8 cellular contexts compared by ENCODE assay signal in the genomic region with DNA sequence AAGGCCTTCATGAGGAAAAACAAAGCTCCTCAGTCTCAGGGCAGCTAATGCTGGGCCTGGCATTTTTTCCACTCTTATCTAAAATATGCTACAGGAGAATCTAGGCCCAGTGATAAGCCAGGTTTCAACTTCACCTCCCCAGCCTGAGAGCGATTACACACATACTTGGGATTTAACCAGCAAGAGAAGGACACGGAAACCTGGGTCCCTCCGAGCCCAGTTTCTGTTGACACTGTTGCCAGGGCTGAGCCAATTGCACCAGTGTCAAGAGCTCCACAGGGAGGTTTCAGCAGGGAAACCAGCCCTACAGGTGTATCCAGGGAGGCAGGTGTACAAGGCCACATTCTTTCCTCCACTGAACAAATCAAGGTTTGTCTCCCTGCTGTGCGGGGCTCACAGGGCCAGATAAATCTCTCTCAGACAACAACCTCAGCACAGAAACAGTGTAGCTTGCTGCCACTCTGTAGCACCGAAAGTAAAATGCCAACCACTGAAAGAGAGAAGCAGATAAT.
DNase-seq lines count a peak whose midpoint lies in the region; ATAC-seq, FAIRE-seq and TF ChIP-seq lines count a peak whose summit lies in the region.

No MANE protein-coding gene starts in this region.

- H3K36me3 ChIP-seq in liver (ENCODE audit: control insufficient read depth in 4 of 4, insufficient read depth in 3 of 4, low read depth in 1 of 4, low read length in 3 of 4): no peaks in the 10 kb centered on the region

- no peak overlapping the region for H3K4me3 ChIP-seq in liver (ENCODE audit: low read depth in 1 of 3, low read length in 3 of 3)

- ATAC-seq in HG02970 (IDR thresholded peaks at IDR 0.05; ENCODE audit: low FRiP score, unreplicated experiment) (no peak), GM21515 (IDR thresholded peaks at IDR 0.05; ENCODE audit: unreplicated experiment) (no peak)

- peaks cover 55% of the 10 kb centered on the region for H3K4me1 Mint-ChIP-seq in type B pancreatic cell (ENCODE audit: unreplicated experiment)

- H3K36me3 Mint-ChIP-seq in type B pancreatic cell: peaks cover 7% of the 10 kb centered on the region

- TF ChIP-seq RAD21 in liver (IDR thresholded peaks at IDR 0.05): peak; percentile 49 to 60

- no peaks in the 10 kb centered on the region for H3K9me3 ChIP-seq in liver (ENCODE audit: control insufficient read depth in 4 of 4, low read length in 3 of 4)

- peak overlapping the region; percentile 99 for H3K27ac Mint-ChIP-seq in type B pancreatic cell

- H3K4me1 ChIP-seq in liver (ENCODE audit: control insufficient read depth in 4 of 4, insufficient read depth in 4 of 4, low read length in 3 of 4): peaks cover 12 to 61% (median 45%) of the 10 kb centered on the region in 4 donors

- TF ChIP-seq CTCF in liver (IDR thresholded peaks at IDR 0.05; ENCODE audit: low read depth, low read length, missing input control): no peak
- TF ChIP-seq CTCF in type B pancreatic cell (conservative IDR thresholded peaks at IDR 0.05): no peak

- peak overlapping the region; percentile 54 to 87 for H3K9ac ChIP-seq in liver (ENCODE audit: low read depth in 1 of 2, low read length in 2 of 2)

- DNase-seq in NCI-H187 treated with DMSO at 0.1 percent for 48 hours (lab: John Stamatoyannopoulos, UW) (peak; percentile 51), cerebellum (ENCODE audit: low spot score) (peak; percentile 73), type B pancreatic cell (ENCODE audit: extremely low spot score, unreplicated experiment) (peak; percentile 72), frontal cortex (ENCODE audit: low spot score in 2 of 2) (no peak), RPMI8226 (no peak)

- no peak for FAIRE-seq in frontal cortex (lab: Jason Lieb, UNC)

- no peaks in the 10 kb centered on the region for H3K27me3 ChIP-seq in liver (ENCODE audit: control insufficient read depth in 4 of 4, insufficient read depth in 4 of 4, low read length in 3 of 4)

- WGBS in liver: 29% methylated on average over 5 of the region's 5 CpGs

- peak overlapping the region; percentile 79 for H3K4me3 Mint-ChIP-seq in type B pancreatic cell

- peak overlapping the region; percentile 84 for H3K27ac ChIP-seq in liver (ENCODE audit: low read depth in 1 of 2, low read length in 2 of 2)

- H3K27me3 Mint-ChIP-seq in type B pancreatic cell: no peaks in the 10 kb centered on the region

- H3K9me3 Mint-ChIP-seq in type B pancreatic cell: peaks cover 4% of the 10 kb centered on the region

TF ChIP-seq in liver, 16 proteins besides CTCF, POLR2A, EP300 and RAD21:
- TF ChIP-seq TAF1 (conservative IDR thresholded peaks at IDR 0.05) (no peak), RXRA (IDR thresholded peaks at IDR 0.05) (peak; percentile 55 to 65), EGR1 (IDR thresholded peaks at IDR 0.05; ENCODE audit: low read depth in 2 of 2) (no peak), SP1 (IDR thresholded peaks at IDR 0.05) (peak; percentile 70), NR2F2 (IDR thresholded peaks at IDR 0.05) (peak; percentile 31), YY1 (IDR thresholded peaks at IDR 0.05) (peak; percentile 34), JUND (IDR thresholded peaks at IDR 0.05) (peak; percentile 63 to 71), FOXA1 (IDR thresholded peaks at IDR 0.05) (peak; percentile 37), FOXA2 (IDR thresholded peaks at IDR 0.05) (peak; percentile 80), GABPA (IDR thresholded peaks at IDR 0.05 in 1 of 2, conservative IDR thresholded peaks at IDR 0.05 in 1 of 2) (no peak), HNF4G (IDR thresholded peaks at IDR 0.05) (no peak), HNF4A (conservative IDR thresholded peaks at IDR 0.05) (peak; percentile 52 to 55)
- TF ChIP-seq, protein P1, sequence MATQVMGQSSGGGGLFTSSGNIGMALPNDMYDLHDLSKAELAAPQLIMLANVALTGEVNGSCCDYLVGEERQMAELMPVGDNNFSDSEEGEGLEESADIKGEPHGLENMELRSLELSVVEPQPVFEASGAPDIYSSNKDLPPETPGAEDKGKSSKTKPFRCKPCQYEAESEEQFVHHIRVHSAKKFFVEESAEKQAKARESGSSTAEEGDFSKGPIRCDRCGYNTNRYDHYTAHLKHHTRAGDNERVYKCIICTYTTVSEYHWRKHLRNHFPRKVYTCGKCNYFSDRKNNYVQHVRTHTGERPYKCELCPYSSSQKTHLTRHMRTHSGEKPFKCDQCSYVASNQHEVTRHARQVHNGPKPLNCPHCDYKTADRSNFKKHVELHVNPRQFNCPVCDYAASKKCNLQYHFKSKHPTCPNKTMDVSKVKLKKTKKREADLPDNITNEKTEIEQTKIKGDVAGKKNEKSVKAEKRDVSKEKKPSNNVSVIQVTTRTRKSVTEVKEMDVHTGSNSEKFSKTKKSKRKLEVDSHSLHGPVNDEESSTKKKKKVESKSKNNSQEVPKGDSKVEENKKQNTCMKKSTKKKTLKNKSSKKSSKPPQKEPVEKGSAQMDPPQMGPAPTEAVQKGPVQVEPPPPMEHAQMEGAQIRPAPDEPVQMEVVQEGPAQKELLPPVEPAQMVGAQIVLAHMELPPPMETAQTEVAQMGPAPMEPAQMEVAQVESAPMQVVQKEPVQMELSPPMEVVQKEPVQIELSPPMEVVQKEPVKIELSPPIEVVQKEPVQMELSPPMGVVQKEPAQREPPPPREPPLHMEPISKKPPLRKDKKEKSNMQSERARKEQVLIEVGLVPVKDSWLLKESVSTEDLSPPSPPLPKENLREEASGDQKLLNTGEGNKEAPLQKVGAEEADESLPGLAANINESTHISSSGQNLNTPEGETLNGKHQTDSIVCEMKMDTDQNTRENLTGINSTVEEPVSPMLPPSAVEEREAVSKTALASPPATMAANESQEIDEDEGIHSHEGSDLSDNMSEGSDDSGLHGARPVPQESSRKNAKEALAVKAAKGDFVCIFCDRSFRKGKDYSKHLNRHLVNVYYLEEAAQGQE (IDR thresholded peaks at IDR 0.05): no peak
- TF ChIP-seq, protein P2, sequence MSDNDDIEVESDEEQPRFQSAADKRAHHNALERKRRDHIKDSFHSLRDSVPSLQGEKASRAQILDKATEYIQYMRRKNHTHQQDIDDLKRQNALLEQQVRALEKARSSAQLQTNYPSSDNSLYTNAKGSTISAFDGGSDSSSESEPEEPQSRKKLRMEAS (IDR thresholded peaks at IDR 0.05): peak; percentile 23
- TF ChIP-seq, protein P3, sequence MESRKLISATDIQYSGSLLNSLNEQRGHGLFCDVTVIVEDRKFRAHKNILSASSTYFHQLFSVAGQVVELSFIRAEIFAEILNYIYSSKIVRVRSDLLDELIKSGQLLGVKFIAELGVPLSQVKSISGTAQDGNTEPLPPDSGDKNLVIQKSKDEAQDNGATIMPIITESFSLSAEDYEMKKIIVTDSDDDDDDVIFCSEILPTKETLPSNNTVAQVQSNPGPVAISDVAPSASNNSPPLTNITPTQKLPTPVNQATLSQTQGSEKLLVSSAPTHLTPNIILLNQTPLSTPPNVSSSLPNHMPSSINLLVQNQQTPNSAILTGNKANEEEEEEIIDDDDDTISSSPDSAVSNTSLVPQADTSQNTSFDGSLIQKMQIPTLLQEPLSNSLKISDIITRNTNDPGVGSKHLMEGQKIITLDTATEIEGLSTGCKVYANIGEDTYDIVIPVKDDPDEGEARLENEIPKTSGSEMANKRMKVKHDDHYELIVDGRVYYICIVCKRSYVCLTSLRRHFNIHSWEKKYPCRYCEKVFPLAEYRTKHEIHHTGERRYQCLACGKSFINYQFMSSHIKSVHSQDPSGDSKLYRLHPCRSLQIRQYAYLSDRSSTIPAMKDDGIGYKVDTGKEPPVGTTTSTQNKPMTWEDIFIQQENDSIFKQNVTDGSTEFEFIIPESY (IDR thresholded peaks at IDR 0.05): no peak
- TF ChIP-seq, protein P4, sequence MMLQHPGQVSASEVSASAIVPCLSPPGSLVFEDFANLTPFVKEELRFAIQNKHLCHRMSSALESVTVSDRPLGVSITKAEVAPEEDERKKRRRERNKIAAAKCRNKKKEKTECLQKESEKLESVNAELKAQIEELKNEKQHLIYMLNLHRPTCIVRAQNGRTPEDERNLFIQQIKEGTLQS (IDR thresholded peaks at IDR 0.05): peak; percentile 59
TF ChIP-seq in liver: peak in this region for 10.

Comparison
In these comparisons a context has a peak if more than half of its experiments do, and no peak if none do; other contexts are left out.
1. DNase-seq: peak in NCI-H187 treated with DMSO at 0.1 percent for 48 hours (single experiment), cerebellum (single experiment) and type B pancreatic cell (single experiment); none in frontal cortex (0 of 2) and RPMI8226 (single experiment).